Comparison of ENCODE assay signal across 25 cellular contexts in genomic region chr10:63665765-63666164, GRCh38.
A peak's percentile ranks its signal among the peaks of the same experiment; 100 is the strongest.
DNase-seq lines count a peak whose midpoint lies in the region; ATAC-seq and TF ChIP-seq lines count a peak whose summit lies in the region.
"Had no signal": no experiment of that assay in that cellular context is flagged by ENCODE, and none has a peak within 500 bp of the region (broad histone marks: within the 10 kb centered on the region; RNA-seq: fewer than 3 reads in every experiment).

No MANE protein-coding gene starts in this region.

- no peak overlapping the region for H2AK5ac ChIP-seq in mesenchymal stem cell (ENCODE audit: low read length, severe bottlenecking)

- H3K9me3 ChIP-seq in mesenchymal stem cell (ENCODE audit: control insufficient read depth, low read length) = no peaks in the 10 kb centered on the region
- H3K9me3 ChIP-seq: colonic mucosa, heart left ventricle, left ventricle myocardium inferior had no signal

- no peaks in the 10 kb centered on the region for H3K4me1 ChIP-seq in mesenchymal stem cell (ENCODE audit: control insufficient read depth, insufficient read depth, low read depth, low read length)
- H3K4me1 ChIP-seq: colonic mucosa had no signal

- no peaks in the 10 kb centered on the region for H3K9me3 Mint-ChIP-seq in chondrocyte (ENCODE audit: low read depth)
- H3K9me3 Mint-ChIP-seq in progenitor cell of endocrine pancreas (ENCODE audit: low read depth) = no peaks in the 10 kb centered on the region
- H3K9me3 Mint-ChIP-seq: activated naive CD8-positive, alpha-beta T cell treated with anti-CD3 and anti-CD28 coated beads, Interleukin-2, amount 10 ng/mL, durations not matched to agents 7 days and 5 days; activated T-helper 17 cell treated with anti-CD3 and anti-CD28 coated beads, Interleukin-2, amount 50 U/mL, for 72 hours; natural killer cell treated with Interleukin-12 subunit alpha and Interleukin-12 subunit beta and Interleukin-15 and Interleukin-18, amount 100 ng/mL, for 72 hours; WTC11 had no signal

- peak; percentile 40 for DNase-seq in NCI-H226
- DNase-seq in chondrocyte (ENCODE audit: low spot score) = no peak
- peak; percentile 24 for DNase-seq in mesenchymal stem cell
- DNase-seq in progenitor cell of endocrine pancreas (ENCODE audit: low spot score, unreplicated experiment) = no peak
- DNase-seq in GM13976 (ENCODE audit: low spot score) = no peak
- DNase-seq: activated CD4-positive, alpha-beta T cell treated with anti-CD3 and anti-CD28 coated beads, Interleukin-2, amount 50 U/mL, for 4 hours; activated CD8-positive, alpha-beta memory T cell treated with anti-CD3 and anti-CD28 coated beads, Interleukin-2, amount 50 U/mL, for 4 hours; activated naive CD8-positive, alpha-beta T cell treated with anti-CD3 and anti-CD28 coated beads, Interleukin-2, amount 10 ng/mL, durations not matched to agents 7 days and 5 days; brain microvascular endothelial cell; colonic mucosa; DMS79; heart left ventricle; left ventricle myocardium inferior; NCI-H2081 treated with DMSO at 0.1 percent for 48 hours; NK-92 treated with Interleukin-12 subunit alpha and Interleukin-12 subunit beta, amount 100 ng/mL, for 24 hours; posterior cingulate gyrus; T-helper 2 cell had no signal

- H3K4ac ChIP-seq in mesenchymal stem cell (ENCODE audit: low read depth in 1 of 2, low read length in 2 of 2) = no peak overlapping the region

- H3K4me3 Mint-ChIP-seq in chondrocyte (ENCODE audit: unreplicated experiment) (no peak overlapping the region), progenitor cell of endocrine pancreas (ENCODE audit: low read depth) (no peak overlapping the region)
- H3K4me3 Mint-ChIP-seq: activated naive CD8-positive, alpha-beta T cell treated with anti-CD3 and anti-CD28 coated beads, Interleukin-2, amount 10 ng/mL, durations not matched to agents 7 days and 5 days; activated T-helper 17 cell treated with anti-CD3 and anti-CD28 coated beads, Interleukin-2, amount 50 U/mL, for 72 hours; natural killer cell treated with Interleukin-12 subunit alpha and Interleukin-12 subunit beta and Interleukin-15 and Interleukin-18, amount 100 ng/mL, for 72 hours; WTC11 had no signal

- no peak overlapping the region for H3K27ac ChIP-seq in mesenchymal stem cell (ENCODE audit: low read length, poor library complexity, severe bottlenecking)
- H3K27ac ChIP-seq: brain microvascular endothelial cell, colonic mucosa, HL-60 had no signal

- no peak overlapping the region for H2BK15ac ChIP-seq in mesenchymal stem cell (ENCODE audit: low read depth, poor library complexity, severe bottlenecking)

- no peak overlapping the region for H2BK5ac ChIP-seq in mesenchymal stem cell (ENCODE audit: low read depth, low read length, poor library complexity, severe bottlenecking)

- no peak overlapping the region for H4K8ac ChIP-seq in mesenchymal stem cell (ENCODE audit: low read length)

- H3K18ac ChIP-seq in mesenchymal stem cell (ENCODE audit: low read depth in 1 of 2, low read length in 2 of 2) = no peak overlapping the region

- in situ Hi-C loops in GM13976 (cut with MboI; ENCODE audit: low sequenced_read_pairs, unreplicated experiment) = no loop called here

- H3K27ac Mint-ChIP-seq in chondrocyte (ENCODE audit: unreplicated experiment) (peak overlapping the region; percentile 51), progenitor cell of endocrine pancreas (no peak overlapping the region)
- H3K27ac Mint-ChIP-seq: activated naive CD8-positive, alpha-beta T cell treated with anti-CD3 and anti-CD28 coated beads, Interleukin-2, amount 10 ng/mL, durations not matched to agents 7 days and 5 days; activated T-helper 17 cell treated with anti-CD3 and anti-CD28 coated beads, Interleukin-2, amount 50 U/mL, for 72 hours; natural killer cell treated with Interleukin-12 subunit alpha and Interleukin-12 subunit beta and Interleukin-15 and Interleukin-18, amount 100 ng/mL, for 72 hours had no signal

- H3K36me3 Mint-ChIP-seq in chondrocyte (ENCODE audit: low read depth) = no peaks in the 10 kb centered on the region
- no peaks in the 10 kb centered on the region for H3K36me3 Mint-ChIP-seq in progenitor cell of endocrine pancreas (ENCODE audit: insufficient read depth)
- H3K36me3 Mint-ChIP-seq: activated naive CD8-positive, alpha-beta T cell treated with anti-CD3 and anti-CD28 coated beads, Interleukin-2, amount 10 ng/mL, durations not matched to agents 7 days and 5 days; natural killer cell treated with Interleukin-12 subunit alpha and Interleukin-12 subunit beta and Interleukin-15 and Interleukin-18, amount 100 ng/mL, for 72 hours; WTC11 had no signal

- no peak overlapping the region for H3K4me2 ChIP-seq in mesenchymal stem cell (ENCODE audit: low read length, poor library complexity, severe bottlenecking)

- no peak overlapping the region for H3K4me3 ChIP-seq in mesenchymal stem cell (ENCODE audit: insufficient read depth in 1 of 2, low read depth in 1 of 2, low read length in 2 of 2)
- H3K4me3 ChIP-seq: colonic mucosa, GM12878, heart left ventricle, left ventricle myocardium inferior had no signal

- no peak overlapping the region for H3K9ac ChIP-seq in mesenchymal stem cell (ENCODE audit: low read length)

- H3K79me1 ChIP-seq in mesenchymal stem cell (replicated peaks; ENCODE audit: low read length, poor library complexity, severe bottlenecking) = no peaks in the 10 kb centered on the region

- H3K27me3 Mint-ChIP-seq in chondrocyte (ENCODE audit: low read depth) = no peaks in the 10 kb centered on the region
- H3K27me3 Mint-ChIP-seq in progenitor cell of endocrine pancreas = peaks cover 5% of the 10 kb centered on the region
- H3K27me3 Mint-ChIP-seq: activated T-helper 17 cell treated with anti-CD3 and anti-CD28 coated beads, Interleukin-2, amount 50 U/mL, for 72 hours had no signal

- H2BK120ac ChIP-seq in mesenchymal stem cell (ENCODE audit: low read depth, low read length) = no peak overlapping the region

- H2BK12ac ChIP-seq in mesenchymal stem cell (ENCODE audit: low read length in 2 of 2) = no peak overlapping the region

- no peaks in the 10 kb centered on the region for H3K27me3 ChIP-seq in mesenchymal stem cell (ENCODE audit: control insufficient read depth in 1 of 2, insufficient read depth in 1 of 2, low read length in 2 of 2)
- H3K27me3 ChIP-seq: brain microvascular endothelial cell, colonic mucosa, heart left ventricle had no signal

- H4K91ac ChIP-seq in mesenchymal stem cell (ENCODE audit: low read length) = no peak overlapping the region

- H2AFZ ChIP-seq in mesenchymal stem cell (ENCODE audit: low read depth, low read length) = no peak overlapping the region

- no peaks in the 10 kb centered on the region for H3K36me3 ChIP-seq in mesenchymal stem cell (ENCODE audit: control insufficient read depth in 1 of 2, insufficient read depth in 2 of 2, low read depth in 1 of 2, low read length in 2 of 2)
- H3K36me3 ChIP-seq: brain microvascular endothelial cell, colonic mucosa, heart left ventricle, left ventricle myocardium inferior had no signal

- WGBS in mesenchymal stem cell = 83% methylated on average over 4 of the region's 4 CpGs

- ATAC-seq in HG03045 (IDR thresholded peaks at IDR 0.05; ENCODE audit: unreplicated experiment) (no peak), HG02885 (IDR thresholded peaks at IDR 0.05; ENCODE audit: poor library complexity, unreplicated experiment) (no peak)
- ATAC-seq: activated T-helper 17 cell treated with anti-CD3 and anti-CD28 coated beads, Interleukin-2, amount 50 U/mL, for 72 hours; GM12878; heart left ventricle; HepG2; natural killer cell treated with Interleukin-12 subunit alpha and Interleukin-12 subunit beta and Interleukin-15 and Interleukin-18, amount 100 ng/mL, for 72 hours; WTC11 had no signal

- peaks cover 27% of the 10 kb centered on the region for H3K4me1 Mint-ChIP-seq in chondrocyte (ENCODE audit: low read depth)
- H3K4me1 Mint-ChIP-seq in progenitor cell of endocrine pancreas (ENCODE audit: low read depth) = no peaks in the 10 kb centered on the region

- H3K23ac ChIP-seq in mesenchymal stem cell (ENCODE audit: low read length in 2 of 2) = no peak overlapping the region

- TF ChIP-seq CTCF in chondrocyte (IDR thresholded peaks at IDR 0.05) (no peak), progenitor cell of endocrine pancreas (IDR thresholded peaks at IDR 0.05; ENCODE audit: unreplicated experiment) (no peak), GM13976 (IDR thresholded peaks at IDR 0.05; ENCODE audit: borderline replicate concordance, control extremely low read depth, extremely low read depth, insufficient read depth, missing control alignments) (no peak)

- no peak overlapping the region for H3K14ac ChIP-seq in mesenchymal stem cell (ENCODE audit: low read length in 2 of 2)

Comparison
In these comparisons a context has a peak if more than half of its experiments do, and no peak if none do; other contexts are left out.
1. DNase-seq: peak in NCI-H226 (single experiment) and mesenchymal stem cell (single experiment); none in chondrocyte (single experiment), progenitor cell of endocrine pancreas (single experiment) and GM13976 (single experiment).